In the genomic region with DNA sequence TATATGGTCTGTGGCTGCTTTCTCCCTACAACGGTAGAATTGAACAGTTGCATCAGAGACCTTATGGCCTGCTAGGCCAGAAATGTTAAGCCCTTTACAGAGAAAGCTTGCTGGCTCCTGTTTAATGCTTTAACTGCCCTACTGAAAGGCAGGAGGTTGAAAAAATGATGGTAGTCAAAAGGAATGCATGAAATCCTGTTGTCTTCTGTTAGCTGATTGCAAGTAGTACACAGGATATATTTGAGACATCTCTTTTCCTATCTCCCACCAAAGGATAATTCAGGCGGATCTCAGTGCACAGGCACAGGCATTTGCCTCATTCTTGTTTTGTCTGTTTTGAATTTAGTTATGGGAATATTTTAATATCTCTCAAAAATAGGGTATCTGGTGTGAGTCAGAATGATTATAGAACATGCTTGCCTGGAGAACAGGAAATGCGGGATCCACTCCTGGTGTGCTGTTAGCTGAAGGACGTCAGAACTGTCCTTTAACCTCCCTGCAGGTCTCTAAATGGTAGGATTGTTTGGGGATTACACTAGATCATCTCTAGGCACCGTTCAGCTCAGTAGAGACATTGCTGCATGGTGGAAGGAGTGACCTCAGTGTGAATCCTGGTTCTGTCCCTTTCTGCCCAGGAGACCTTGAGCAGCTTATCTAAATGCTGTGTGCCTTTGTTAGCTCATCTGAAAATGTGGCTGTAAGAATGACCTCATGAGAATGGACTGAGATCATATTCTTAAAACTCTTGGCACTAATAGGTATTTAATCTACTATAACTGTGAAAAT, we compare ENCODE assay signal across 1 cellular context.
TF ChIP-seq lines count a peak whose summit lies in the region.

No MANE protein-coding gene starts in this region.

TF ChIP-seq in HepG2, 621 proteins besides CTCF, POLR2A, EP300 and RAD21 (continued from another document):
- TF ChIP-seq HMGXB4 (CRISPR knock-in tag; IDR thresholded peaks at IDR 0.05; ENCODE audit: borderline replicate concordance in 1 of 2, low read depth in 1 of 2) (no peak), ZNF710 (CRISPR knock-in tag; IDR thresholded peaks at IDR 0.05; ENCODE audit: borderline replicate concordance) (no peak), TBP (CRISPR knock-in tag; IDR thresholded peaks at IDR 0.05) (no peak), HNF4G (IDR thresholded peaks at IDR 0.05; ENCODE audit: borderline replicate concordance, low read depth, low read length) (0 out of 2 replicates have a peak, but pooled peaks have one; percentile 25), HNF4G (CRISPR knock-in tag; IDR thresholded peaks at IDR 0.05; ENCODE audit: borderline replicate concordance, low read depth) (no peak; the same call in 1 of the 2 replicates), ZNF615 (CRISPR knock-in tag; IDR thresholded peaks at IDR 0.05; ENCODE audit: borderline replicate concordance) (no peak), ZSCAN12 (CRISPR knock-in tag; IDR thresholded peaks at IDR 0.05) (no peak), MEF2D (CRISPR knock-in tag; IDR thresholded peaks at IDR 0.05) (0 out of 2 replicates have a peak, but pooled peaks have one; percentile 56), ZIK1 (CRISPR knock-in tag; IDR thresholded peaks at IDR 0.05; ENCODE audit: borderline replicate concordance, low read depth) (no peak), ZBTB20 (CRISPR knock-in tag; IDR thresholded peaks at IDR 0.05; ENCODE audit: borderline replicate concordance, low read depth) (no peak), ZNF496 (CRISPR knock-in tag; IDR thresholded peaks at IDR 0.05; ENCODE audit: insufficient replicate concordance) (no peak), ZNF446 (CRISPR knock-in tag; IDR thresholded peaks at IDR 0.05) (no peak)
- TF ChIP-seq, protein P1, sequence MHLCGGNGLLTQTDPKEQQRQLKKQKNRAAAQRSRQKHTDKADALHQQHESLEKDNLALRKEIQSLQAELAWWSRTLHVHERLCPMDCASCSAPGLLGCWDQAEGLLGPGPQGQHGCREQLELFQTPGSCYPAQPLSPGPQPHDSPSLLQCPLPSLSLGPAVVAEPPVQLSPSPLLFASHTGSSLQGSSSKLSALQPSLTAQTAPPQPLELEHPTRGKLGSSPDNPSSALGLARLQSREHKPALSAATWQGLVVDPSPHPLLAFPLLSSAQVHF (CRISPR knock-in tag; IDR thresholded peaks at IDR 0.05) = no peak
